In genomic region chrX:110989447-110989846, GRCh38 we compare ENCODE assay signal across 23 cellular contexts.
"Had no signal": no experiment of that assay in that cellular context is flagged by ENCODE, and none has a peak within 500 bp of the region (broad histone marks: within the 10 kb centered on the region; RNA-seq: fewer than 3 reads in every experiment).

No MANE protein-coding gene starts in this region.

- H3K36me3 ChIP-seq: esophagus muscularis mucosa, gastroesophageal sphincter, heart left ventricle, left lung, sigmoid colon, spleen, thoracic aorta, tibial nerve, upper lobe of left lung had no signal

- H3K9me3 ChIP-seq: esophagus muscularis mucosa, gastroesophageal sphincter, heart left ventricle, left lung, psoas muscle, sigmoid colon, spleen, thoracic aorta, tibial nerve, upper lobe of left lung had no signal

- ATAC-seq: foreskin keratinocyte; gastroesophageal sphincter; heart left ventricle; left lung; naive thymus-derived CD4-positive, alpha-beta T cell; psoas muscle; right cardiac atrium; stimulated activated memory B cell treated with anti-CD40 and anti-IgM and Interleukin-4, amounts not matched to agents 10 μg/mL and 1 μg/mL and 100 μg/mL, for 72 hours; stimulated activated naive CD8-positive, alpha-beta T cell treated with anti-CD3 and anti-CD28 coated beads, Interleukin-15, Interleukin-2, amounts not matched to agents 100 U/mL and 50 U/mL, for 24 hours had no signal

- H3K4me3 ChIP-seq: esophagus muscularis mucosa, gastroesophageal sphincter, heart left ventricle, hepatocyte, left lung, psoas muscle, sigmoid colon, spleen, thoracic aorta, tibial nerve, upper lobe of left lung had no signal

- H3K4me1 ChIP-seq: esophagus muscularis mucosa, foreskin keratinocyte, gastroesophageal sphincter, heart left ventricle, left lung, psoas muscle, sigmoid colon, spleen, tibial nerve, upper lobe of left lung had no signal

- DNase-seq: effector memory CD4-positive, alpha-beta T cell; foreskin keratinocyte; heart left ventricle; kidney; left lung; mesenchymal stem cell; naive thymus-derived CD4-positive, alpha-beta T cell; nucleus accumbens; posterior cingulate gyrus; psoas muscle; right cardiac atrium; sigmoid colon; spleen; stimulated activated CD4-positive, alpha-beta T cell treated with anti-CD3 and anti-CD28 coated beads, Interleukin-4, amount 100 ng/mL, for 4 hours; stimulated activated naive CD8-positive, alpha-beta T cell treated with anti-CD3 and anti-CD28 coated beads, Interleukin-15, Interleukin-2, amounts not matched to agents 100 U/mL and 50 U/mL, for 24 hours; substantia nigra; upper lobe of left lung had no signal

- H3K27ac ChIP-seq: esophagus muscularis mucosa, foreskin keratinocyte, gastroesophageal sphincter, heart left ventricle, hepatocyte, left lung, psoas muscle, sigmoid colon, spleen, thoracic aorta, tibial nerve, upper lobe of left lung had no signal
